ENCODE assay signal across 13 cellular contexts in the genomic region with DNA sequence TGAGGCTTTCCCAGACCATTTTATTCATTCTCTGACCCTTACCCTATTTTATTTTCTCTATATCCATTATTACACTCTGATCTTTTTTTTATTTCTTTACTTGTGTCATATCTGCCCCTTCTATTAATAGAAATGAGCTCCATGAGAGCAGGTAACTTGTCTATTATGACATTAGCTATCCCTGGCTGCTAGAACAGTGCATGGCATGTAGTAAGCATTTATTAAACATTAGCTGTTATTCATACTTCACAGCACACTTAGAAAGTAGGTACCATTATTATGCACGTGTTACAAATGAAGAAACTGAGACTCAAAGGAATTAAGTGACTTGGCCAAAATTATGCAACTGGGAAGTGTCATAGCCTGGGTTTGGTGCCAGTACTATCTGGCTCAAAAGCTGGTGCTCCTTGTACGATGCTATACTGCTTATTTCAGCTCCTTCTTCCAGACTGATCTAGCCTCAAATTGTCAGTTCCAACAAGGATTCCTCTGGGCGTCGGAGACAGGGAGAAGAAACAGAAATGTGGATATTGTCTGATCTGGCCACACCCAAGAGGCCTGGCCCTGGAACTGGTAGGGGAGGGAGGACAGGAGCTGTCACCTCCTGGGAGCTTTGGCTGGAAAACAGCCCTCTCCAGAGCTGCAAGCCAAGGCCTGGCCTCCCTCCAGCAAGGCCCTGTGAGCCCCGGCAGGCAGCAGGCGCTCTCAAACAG. TPM values are rescaled to one million over a fixed set of nuclear protein-coding genes. Genes with fewer than 3 reads are reported as not detected.
DNase-seq lines count a peak whose midpoint lies in the region; ATAC-seq and TF ChIP-seq lines count a peak whose summit lies in the region.
"Had no signal": no experiment of that assay in that cellular context is flagged by ENCODE, and none has a peak within 500 bp of the region (broad histone marks: within the 10 kb centered on the region; RNA-seq: fewer than 3 reads in every experiment).

No MANE protein-coding gene starts in this region.

- DNase-seq in NCI-H1092 (lab: John Stamatoyannopoulos, UW) (peak; percentile 18), caudate nucleus (lab: John Stamatoyannopoulos, UW) (peak in 22 of 61 donors; percentile 8 to 79 (median 22)), testis (peak; percentile 39), DMS114 treated with DMSO at 0.1 percent for 48 hours (lab: John Stamatoyannopoulos, UW; ENCODE audit: unreplicated experiment) (no peak)
- DNase-seq: activated T-cell treated with anti-CD3 and anti-CD28 coated beads, Interleukin-2, amount 50 U/mL, for 24 hours; foreskin fibroblast; left lung; NCI-H187 had no signal

- ATAC-seq in GM19455 (IDR thresholded peaks at IDR 0.05; ENCODE audit: unreplicated experiment) (no peak), HG03354 (IDR thresholded peaks at IDR 0.05; ENCODE audit: poor library complexity, severe bottlenecking, unreplicated experiment) (no peak), HG03095 (IDR thresholded peaks at IDR 0.05; ENCODE audit: unreplicated experiment) (no peak)
- ATAC-seq: left lung, Panc1 had no signal

- TF ChIP-seq POLR2A in testis (IDR thresholded peaks at IDR 0.05), result no peak

- TF ChIP-seq CTCF in testis (IDR thresholded peaks at IDR 0.05), result no peak

- WGBS in testis, 2 donors, result 43 to 62% methylated on average over 5 to 6 of the region's 6 CpGs

- H3K36me3 ChIP-seq in testis (ENCODE audit: low read depth, missing control alignments), result no peaks in the 10 kb centered on the region
- H3K36me3 ChIP-seq: left lung had no signal

- no peak overlapping the region for H3K4me3 ChIP-seq in testis
- H3K4me3 ChIP-seq: left lung had no signal

- H3K27me3 ChIP-seq in layer of hippocampus (ENCODE audit: control insufficient read depth, insufficient read depth, low read length) (no peaks in the 10 kb centered on the region), testis (no peaks in the 10 kb centered on the region)

- H3K4me1 ChIP-seq in testis, result no peaks in the 10 kb centered on the region
- H3K4me1 ChIP-seq: left lung had no signal

- peak overlapping the region; percentile 32 for H3K27ac ChIP-seq in caudate nucleus (ENCODE audit: low read depth, low read length)
- peak overlapping the region; percentile 50 for H3K27ac ChIP-seq in layer of hippocampus (ENCODE audit: low read depth, low read length)
- no peak overlapping the region for H3K27ac ChIP-seq in testis
- H3K27ac ChIP-seq: left lung had no signal

- no peaks in the 10 kb centered on the region for H3K9me3 ChIP-seq in testis
- H3K9me3 ChIP-seq: left lung had no signal

- intact Hi-C loops in testis (cut with DNase I; ENCODE audit: low total_unique reads), result no loop called here

RNA-seq across cellular contexts. Expression of a gene that starts 10.8 kb away (rescaled TPM):
- total RNA-seq in testis, result under 1 TPM in 1 of 2 donors, not detected in 1; 0.08 TPM
- 0.18 TPM for polyA plus RNA-seq in testis (ENCODE audit: insufficient read depth, low read depth, low replicate concordance)

Comparison
In these comparisons a context has a peak if more than half of its experiments do, and no peak if none do; other contexts are left out.
1. H3K27ac ChIP-seq: peak in caudate nucleus (single experiment) and layer of hippocampus (single experiment); none in testis (0 of 2).